8 cellular contexts compared by ENCODE assay signal in genomic region chr7:75914655-75915415, GRCh38. TPM values are rescaled to one million over a fixed set of nuclear protein-coding genes. Genes with fewer than 3 reads are reported as not detected.
DNase-seq lines count a peak whose midpoint lies in the region; ATAC-seq, FAIRE-seq and TF ChIP-seq lines count a peak whose summit lies in the region.

POR (plus strand) TSS chr7:75915155; CDS start chr7:75954002, 38,847 bp downstream.

- no peaks in the 10 kb centered on the region for H3K27me3 Mint-ChIP-seq in WTC11 (ENCODE audit: low read depth)
- H3K27me3 Mint-ChIP-seq in immature natural killer cell (ENCODE audit: low read depth in 3 of 3): peaks cover 0 to 18% (median 4%) of the 10 kb centered on the region in 3 donors

- peaks cover 4% of the 10 kb centered on the region; the same call in 1 of the 2 replicates for H3K9me3 ChIP-seq in AG04450 (ENCODE audit: control insufficient read depth, insufficient read depth, low read length)

- H3K4me1 Mint-ChIP-seq in WTC11 (peaks cover 36% of the 10 kb centered on the region), immature natural killer cell (peaks cover 35 to 41% of the 10 kb centered on the region in 2 donors)

- peak within 1 kb of the TSS; percentile 91 for H3K27ac Mint-ChIP-seq in WTC11
- H3K27ac Mint-ChIP-seq in immature natural killer cell: peak within 1 kb of the TSS; percentile 91 to 96 (median 95)

- ATAC-seq in GM18907 (IDR thresholded peaks at IDR 0.05; ENCODE audit: unreplicated experiment): peak; percentile 91
- ATAC-seq in HG03139 (IDR thresholded peaks at IDR 0.05; ENCODE audit: unreplicated experiment): peak; percentile 88
- ATAC-seq in WTC11: peak; percentile 85

- H3K4me3 ChIP-seq in AG04450 (ENCODE audit: low read depth, low read length) (peak within 1 kb of the TSS; percentile 87), bronchial epithelial cell (ENCODE audit: low read depth, low read length) (peak within 1 kb of the TSS; percentile 99)

- H3K36me3 Mint-ChIP-seq in WTC11 (no peaks in the 10 kb centered on the region; the same call in 1 of the 2 replicates), immature natural killer cell (peaks cover 0 to 4% (median 3%) of the 10 kb centered on the region in 3 donors)

- DNase-seq in AG04450 (ENCODE audit: low read depth, low spot score) (peak; percentile 69), NCI-H2227 (lab: John Stamatoyannopoulos, UW; ENCODE audit: unreplicated experiment) (peak; percentile 97), WTC11 (ENCODE audit: low spot score) (peak; percentile 95), bronchial epithelial cell (ENCODE audit: low read depth) (peak; percentile 73), immature natural killer cell (peak; percentile 99 to 100 (median 99)), smooth muscle cell of the brain vasculature (ENCODE audit: low read depth, low spot score) (peak; percentile 76)

- no peaks in the 10 kb centered on the region for H3K9me3 Mint-ChIP-seq in WTC11
- H3K9me3 Mint-ChIP-seq in immature natural killer cell: no peaks in the 10 kb centered on the region

- no peak for FAIRE-seq in bronchial epithelial cell (lab: Jason Lieb, UNC)

- no peaks in the 10 kb centered on the region for H3K36me3 ChIP-seq in bronchial epithelial cell (ENCODE audit: control insufficient read depth, insufficient read depth, low read length)

- no peak for TF ChIP-seq CTCF in AG04450 (IDR thresholded peaks at IDR 0.05; ENCODE audit: low read depth, low read length)
- no peak for TF ChIP-seq CTCF in WTC11 (IDR thresholded peaks at IDR 0.05)
- no peak for TF ChIP-seq CTCF in bronchial epithelial cell (IDR thresholded peaks at IDR 0.05; ENCODE audit: insufficient read depth, low read length, severe bottlenecking)

- peak within 1 kb of the TSS; percentile 87 for H3K4me3 Mint-ChIP-seq in WTC11
- H3K4me3 Mint-ChIP-seq in immature natural killer cell: peak within 1 kb of the TSS; percentile 89 to 92 (median 92)

- H3K27me3 ChIP-seq in AG04450 (ENCODE audit: control insufficient read depth, insufficient read depth, low read length) (no peaks in the 10 kb centered on the region), bronchial epithelial cell (ENCODE audit: control insufficient read depth, insufficient read depth, low read length) (no peaks in the 10 kb centered on the region)

- peak within 1 kb of the TSS; percentile 68 for H3K27ac ChIP-seq in AG04450 (ENCODE audit: low read depth, low read length)

- POLR2A ChIA-PET in AG04450 (lab: Yijun Ruan, JAX) (interaction anchor here (0.6 to 2.4 kb wide), 13 partner anchors 9 to 133 kb away, joined by 3 to 15 read pairs (median 5); partner anchors contain the start of genes MDH2 and STYXL1), WTC11 (lab: Charles Lee) (interaction anchor here (0.6 to 1.5 kb wide), 10 partner anchors 9 to 403 kb away, joined by 3 to 6 read pairs (median 4); partner anchors contain the start of genes MDH2 and STYXL1)

- CTCF ChIA-PET in AG04450 (lab: Charles Lee) (interaction anchor here (1.0 kb wide), 1 partner anchor 105 kb away, joined by 3 read pairs; no protein-coding TSS in a partner anchor), WTC11 (lab: Charles Lee) (interaction anchor here (1.2 to 4.6 kb wide), 4 partner anchors 24 to 105 kb away, joined by 3 to 16 read pairs (median 4); no protein-coding TSS in a partner anchor)

TF ChIP-seq in WTC11, 78 proteins besides CTCF, POLR2A, EP300 and RAD21 (continues in another document):
- peak; percentile 22 for TF ChIP-seq NFYB (CRISPR knock-in tag; conservative IDR thresholded peaks at IDR 0.05; ENCODE audit: low read depth)
- TF ChIP-seq PRDM15 (CRISPR knock-in tag; IDR thresholded peaks at IDR 0.05): no peak
- peak; percentile 68; the same call in 1 of the 2 replicates for TF ChIP-seq NFE2L1 (CRISPR knock-in tag; IDR thresholded peaks at IDR 0.05)
- TF ChIP-seq, protein P1, sequence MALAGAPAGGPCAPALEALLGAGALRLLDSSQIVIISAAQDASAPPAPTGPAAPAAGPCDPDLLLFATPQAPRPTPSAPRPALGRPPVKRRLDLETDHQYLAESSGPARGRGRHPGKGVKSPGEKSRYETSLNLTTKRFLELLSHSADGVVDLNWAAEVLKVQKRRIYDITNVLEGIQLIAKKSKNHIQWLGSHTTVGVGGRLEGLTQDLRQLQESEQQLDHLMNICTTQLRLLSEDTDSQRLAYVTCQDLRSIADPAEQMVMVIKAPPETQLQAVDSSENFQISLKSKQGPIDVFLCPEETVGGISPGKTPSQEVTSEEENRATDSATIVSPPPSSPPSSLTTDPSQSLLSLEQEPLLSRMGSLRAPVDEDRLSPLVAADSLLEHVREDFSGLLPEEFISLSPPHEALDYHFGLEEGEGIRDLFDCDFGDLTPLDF (CRISPR knock-in tag; IDR thresholded peaks at IDR 0.05): 0 out of 2 replicates have a peak, but pooled peaks have one; percentile 30
- peak; percentile 91 for TF ChIP-seq TEAD1 (CRISPR knock-in tag; IDR thresholded peaks at IDR 0.05)
- TF ChIP-seq SMAD4 (CRISPR knock-in tag; IDR thresholded peaks at IDR 0.05): no peak
- peak; percentile 59 for TF ChIP-seq SMAD3 (CRISPR knock-in tag; IDR thresholded peaks at IDR 0.05; ENCODE audit: borderline replicate concordance)
- TF ChIP-seq ARID4B (CRISPR knock-in tag; IDR thresholded peaks at IDR 0.05; ENCODE audit: borderline replicate concordance): peak; percentile 80
- TF ChIP-seq ATF2 (CRISPR knock-in tag; IDR thresholded peaks at IDR 0.05; ENCODE audit: borderline replicate concordance, low read depth): 0 out of 2 replicates have a peak, but pooled peaks have one; percentile 15

RNA-seq across cellular contexts. Expression of gene POR, which starts in this region (rescaled TPM):
- polyA plus RNA-seq in AG04450 (2011; rRNA removed) (39.0 and 46.5 TPM in 2 replicates), immature natural killer cell (10 to 100 TPM; 49.5 to 68.9 (median 64.4) TPM)
- polyA minus RNA-seq in AG04450 (2011; rRNA and poly(A)+ RNA removed): 39.8 and 57.0 TPM in 2 replicates
- total RNA-seq in WTC11 (2021) (151 to 178 TPM (median 169 TPM) in 3 replicates), bronchial epithelial cell (75.0 and 179 TPM in 2 replicates)

Comparison
In these comparisons a context has a peak if more than half of its experiments do, and no peak if none do; other contexts are left out.
1. Peak in every context shown above with its lines: DNase-seq, ATAC-seq, H3K4me3 ChIP-seq and H3K27ac ChIP-seq.